In genomic region chr20:13545755-13546154, GRCh38 we compare ENCODE assay signal across 10 cellular contexts.
"Had no signal": no experiment of that assay in that cellular context is flagged by ENCODE, and none has a peak within 500 bp of the region (broad histone marks: within the 10 kb centered on the region; RNA-seq: fewer than 3 reads in every experiment).

No MANE protein-coding gene starts in this region.

- H3K27me3 Mint-ChIP-seq: brain; dendritic cell treated with granulocyte-macrophage colony-stimulating factor and Interleukin-4, amounts not matched to agents 40 ng/mL and 50 ng/mL, for 4 days; effector memory CD8-positive, alpha-beta T cell; natural killer cell treated with Interleukin-12 subunit alpha and Interleukin-12 subunit beta and Interleukin-15 and Interleukin-18, amount 100 ng/mL, for 72 hours; T-cell had no signal

- H3K27ac Mint-ChIP-seq: dendritic cell treated with granulocyte-macrophage colony-stimulating factor and Interleukin-4, amounts not matched to agents 40 ng/mL and 50 ng/mL, for 4 days; effector memory CD8-positive, alpha-beta T cell; natural killer cell treated with Interleukin-12 subunit alpha and Interleukin-12 subunit beta and Interleukin-15 and Interleukin-18, amount 100 ng/mL, for 72 hours; T-cell had no signal

- H3K9me3 ChIP-seq: tibial nerve, uterus had no signal

- H3K9me3 Mint-ChIP-seq: brain; dendritic cell treated with granulocyte-macrophage colony-stimulating factor and Interleukin-4, amounts not matched to agents 40 ng/mL and 50 ng/mL, for 4 days; effector memory CD8-positive, alpha-beta T cell; natural killer cell treated with Interleukin-12 subunit alpha and Interleukin-12 subunit beta and Interleukin-15 and Interleukin-18, amount 100 ng/mL, for 72 hours; T-cell had no signal

- H3K4me1 ChIP-seq: adrenal gland, uterus had no signal

- H3K4me3 ChIP-seq: adrenal gland, tibial nerve, uterus had no signal

- H3K36me3 ChIP-seq: adrenal gland, tibial nerve, uterus had no signal

- H3K4me1 Mint-ChIP-seq: T-cell had no signal

- H3K4me3 Mint-ChIP-seq: brain; dendritic cell treated with granulocyte-macrophage colony-stimulating factor and Interleukin-4, amounts not matched to agents 40 ng/mL and 50 ng/mL, for 4 days; effector memory CD8-positive, alpha-beta T cell; natural killer cell treated with Interleukin-12 subunit alpha and Interleukin-12 subunit beta and Interleukin-15 and Interleukin-18, amount 100 ng/mL, for 72 hours; T-cell had no signal

- H3K27me3 ChIP-seq: adrenal gland, tibial nerve, uterus had no signal

- DNase-seq: stimulated activated CD4-positive, alpha-beta T cell treated with anti-CD3 and anti-CD28 coated beads, Interleukin-15, amount 100 ng/mL, for 24 hours; stimulated activated CD4-positive, alpha-beta T cell treated with anti-CD3 and anti-CD28 coated beads, Interleukin-4, amount 100 ng/mL, for 1 hour had no signal

- H3K27ac ChIP-seq: adrenal gland, uterus had no signal

- H3K36me3 Mint-ChIP-seq: brain; natural killer cell treated with Interleukin-12 subunit alpha and Interleukin-12 subunit beta and Interleukin-15 and Interleukin-18, amount 100 ng/mL, for 72 hours had no signal
